In genomic region chr16:19945934-19946333, GRCh38 we compare ENCODE assay signal across 37 cellular contexts.
"Had no signal": no experiment of that assay in that cellular context is flagged by ENCODE, and none has a peak within 500 bp of the region (broad histone marks: within the 10 kb centered on the region; RNA-seq: fewer than 3 reads in every experiment).

No MANE protein-coding gene starts in this region.

- H3K9me3 Mint-ChIP-seq: activated B cell treated with CpG ODN at 0.5 μM for 24 hours; activated CD4-positive, alpha-beta memory T cell treated with anti-CD3 and anti-CD28 coated beads for 36 hours; activated CD4-positive, alpha-beta T cell treated with anti-CD3 and anti-CD28 coated beads, Interleukin-2, amount 10 ng/mL, durations not matched to agents 24 days and 14 days; activated CD8-positive, alpha-beta T cell treated with anti-CD3 and anti-CD28 coated beads for 36 hours; activated naive CD4-positive, alpha-beta T cell treated with anti-CD3 and anti-CD28 coated beads for 36 hours; activated naive CD4-positive, alpha-beta T cell treated with anti-CD3 and anti-CD28 coated beads, Interleukin-2, amount 50 U/mL, for 72 hours; activated naive CD8-positive, alpha-beta T cell treated with anti-CD3 and anti-CD28 coated beads for 36 hours; activated T-cell treated with anti-CD3 and anti-CD28 coated beads, Interleukin-2, amount 50 U/mL, for 4 hours; activated T-cell treated with anti-CD3 and anti-CD28 coated beads, Interleukin-2, amount 50 U/mL, for 72 hours; activated T-helper 1 cell treated with anti-CD3 and anti-CD28 coated beads, Interleukin-12 subunit alpha, Interleukin-12 subunit beta, Interleukin-2, Interleukin-4 antibody, amounts not matched to agents 30 ng/mL and 10 ng/mL and 1 ng/mL, durations not matched to agents 14 hours and 24 hours and 36 hours; activated T-helper 17 cell treated with anti-CD3 and anti-CD28 coated beads, Interleukin-2, amount 50 U/mL, for 72 hours; T-helper 1 cell treated with Interleukin-12 subunit alpha and Interleukin-12 subunit beta and Interleukin-4 antibody, amounts not matched to agents 30 μg/mL and 1 μg/mL, for 36 hours; T-helper 2 cell treated with Interferon-gamma antibody and Interleukin-4, amounts not matched to agents 5 μg/mL and 100 μg/mL, for 36 hours had no signal

- H3K36me3 Mint-ChIP-seq: activated CD4-positive, alpha-beta memory T cell treated with anti-CD3 and anti-CD28 coated beads for 36 hours; activated naive CD4-positive, alpha-beta T cell treated with anti-CD3 and anti-CD28 coated beads, Interleukin-2, amount 50 U/mL, for 72 hours; activated naive CD8-positive, alpha-beta T cell treated with anti-CD3 and anti-CD28 coated beads for 36 hours had no signal

- H3K9me3 ChIP-seq: adrenal gland, body of pancreas, breast epithelium had no signal

- DNase-seq: activated B cell treated with CpG ODN at 0.5 μM for 24 hours; activated CD4-positive, alpha-beta memory T cell treated with anti-CD3 and anti-CD28 coated beads for 36 hours; activated CD4-positive, alpha-beta T cell treated with anti-CD3 and anti-CD28 coated beads for 4 hours; activated CD4-positive, alpha-beta T cell treated with anti-CD3 and anti-CD28 coated beads, Interleukin-2, amount 10 ng/mL, durations not matched to agents 24 days and 14 days; activated CD4-positive, alpha-beta T cell treated with anti-CD3 and anti-CD28 coated beads, Interleukin-2, amount 50 U/mL, for 1 hour; activated CD4-positive, alpha-beta T cell treated with anti-CD3 and anti-CD28 coated beads, Interleukin-2, amount 50 U/mL, for 4 hours; activated CD4-positive, CD25-positive, alpha-beta regulatory T cell treated with anti-CD3 and anti-CD28 coated beads, Interleukin-2, amount 50 U/mL, for 72 hours; activated CD8-positive, alpha-beta memory T cell treated with anti-CD3 and anti-CD28 coated beads, Interleukin-2, amount 50 U/mL, for 4 hours; activated CD8-positive, alpha-beta T cell treated with anti-CD3 and anti-CD28 coated beads for 36 hours; activated effector memory CD4-positive, alpha-beta T cell treated with anti-CD3 and anti-CD28 coated beads, Interleukin-2, amount 50 U/mL, for 16 hours; activated gamma-delta T cell treated with Interleukin-2 at 50 U/mL for 16 hours; activated naive CD4-positive, alpha-beta T cell; activated naive CD4-positive, alpha-beta T cell treated with anti-CD3 and anti-CD28 coated beads for 36 hours; activated naive CD4-positive, alpha-beta T cell treated with anti-CD3 and anti-CD28 coated beads, Interleukin-2, amount 50 U/mL, for 16 hours; activated naive CD8-positive, alpha-beta T cell treated with anti-CD3 and anti-CD28 coated beads for 36 hours; activated T-cell treated with anti-CD3 and anti-CD28 coated beads for 4 hours; activated T-cell treated with anti-CD3 and anti-CD28 coated beads, Interleukin-2, amount 50 U/mL, for 1 hour; activated T-cell treated with anti-CD3 and anti-CD28 coated beads, Interleukin-2, amount 50 U/mL, for 4 hours; activated T-cell treated with anti-CD3 and anti-CD28 coated beads, Interleukin-2, amount 50 U/mL, for 72 hours; adrenal gland; amniotic stem cell; aorta; body of pancreas; brain microvascular endothelial cell; central memory CD4-positive, alpha-beta T cell; T-helper 1 cell; T-helper 2 cell; T-helper 9 cell had no signal

- H3K27ac ChIP-seq: adrenal gland, body of pancreas, brain microvascular endothelial cell, breast epithelium, VCaP had no signal

- FAIRE-seq: astrocyte, TTC549 had no signal

- H3K27ac Mint-ChIP-seq: activated B cell treated with CpG ODN at 0.5 μM for 24 hours; activated CD4-positive, alpha-beta memory T cell treated with anti-CD3 and anti-CD28 coated beads for 36 hours; activated CD4-positive, alpha-beta T cell treated with anti-CD3 and anti-CD28 coated beads, Interleukin-2, amount 10 ng/mL, durations not matched to agents 24 days and 14 days; activated CD8-positive, alpha-beta T cell treated with anti-CD3 and anti-CD28 coated beads for 36 hours; activated naive CD4-positive, alpha-beta T cell treated with anti-CD3 and anti-CD28 coated beads for 36 hours; activated naive CD4-positive, alpha-beta T cell treated with anti-CD3 and anti-CD28 coated beads, Interleukin-2, amount 50 U/mL, for 72 hours; activated naive CD8-positive, alpha-beta T cell treated with anti-CD3 and anti-CD28 coated beads for 36 hours; activated T-cell treated with anti-CD3 and anti-CD28 coated beads, Interleukin-2, amount 50 U/mL, for 72 hours; activated T-helper 1 cell treated with anti-CD3 and anti-CD28 coated beads, Interleukin-12 subunit alpha, Interleukin-12 subunit beta, Interleukin-2, Interleukin-4 antibody, amounts not matched to agents 30 ng/mL and 10 ng/mL and 1 ng/mL, durations not matched to agents 14 hours and 24 hours and 36 hours; activated T-helper 17 cell treated with anti-CD3 and anti-CD28 coated beads, Interleukin-2, amount 50 U/mL, for 72 hours; T-helper 1 cell treated with Interleukin-12 subunit alpha and Interleukin-12 subunit beta and Interleukin-4 antibody, amounts not matched to agents 30 μg/mL and 1 μg/mL, for 36 hours; T-helper 2 cell treated with Interferon-gamma antibody and Interleukin-4, amounts not matched to agents 5 μg/mL and 100 μg/mL, for 36 hours had no signal

- ATAC-seq: activated CD8-positive, alpha-beta T cell treated with anti-CD3 and anti-CD28 coated beads for 36 hours; activated naive CD4-positive, alpha-beta T cell treated with anti-CD3 and anti-CD28 coated beads, Interleukin-2, amount 50 U/mL, for 72 hours; activated T-cell treated with anti-CD3 and anti-CD28 coated beads, Interleukin-2, amount 50 U/mL, for 4 hours; activated T-cell treated with anti-CD3 and anti-CD28 coated beads, Interleukin-2, amount 50 U/mL, for 72 hours; activated T-helper 17 cell treated with anti-CD3 and anti-CD28 coated beads, Interleukin-2, amount 50 U/mL, for 72 hours; body of pancreas had no signal

- H3K36me3 ChIP-seq: adrenal gland, brain microvascular endothelial cell, breast epithelium had no signal

- H3K4me1 Mint-ChIP-seq: activated B cell treated with CpG ODN at 0.5 μM for 24 hours; activated CD4-positive, alpha-beta T cell treated with anti-CD3 and anti-CD28 coated beads, Interleukin-2, amount 10 ng/mL, durations not matched to agents 24 days and 14 days; activated naive CD8-positive, alpha-beta T cell treated with anti-CD3 and anti-CD28 coated beads for 36 hours; activated T-helper 17 cell treated with anti-CD3 and anti-CD28 coated beads, Interleukin-2, amount 50 U/mL, for 72 hours had no signal

- H3K4me3 Mint-ChIP-seq: activated B cell treated with CpG ODN at 0.5 μM for 24 hours; activated CD4-positive, alpha-beta memory T cell treated with anti-CD3 and anti-CD28 coated beads for 36 hours; activated CD4-positive, alpha-beta T cell treated with anti-CD3 and anti-CD28 coated beads, Interleukin-2, amount 10 ng/mL, durations not matched to agents 24 days and 14 days; activated CD8-positive, alpha-beta T cell treated with anti-CD3 and anti-CD28 coated beads for 36 hours; activated naive CD4-positive, alpha-beta T cell treated with anti-CD3 and anti-CD28 coated beads for 36 hours; activated naive CD8-positive, alpha-beta T cell treated with anti-CD3 and anti-CD28 coated beads for 36 hours; activated T-cell treated with anti-CD3 and anti-CD28 coated beads, Interleukin-2, amount 50 U/mL, for 4 hours; activated T-cell treated with anti-CD3 and anti-CD28 coated beads, Interleukin-2, amount 50 U/mL, for 72 hours; activated T-helper 1 cell treated with anti-CD3 and anti-CD28 coated beads, Interleukin-12 subunit alpha, Interleukin-12 subunit beta, Interleukin-2, Interleukin-4 antibody, amounts not matched to agents 30 ng/mL and 10 ng/mL and 1 ng/mL, durations not matched to agents 14 hours and 24 hours and 36 hours; activated T-helper 17 cell treated with anti-CD3 and anti-CD28 coated beads, Interleukin-2, amount 50 U/mL, for 72 hours; T-helper 1 cell treated with Interleukin-12 subunit alpha and Interleukin-12 subunit beta and Interleukin-4 antibody, amounts not matched to agents 30 μg/mL and 1 μg/mL, for 36 hours; T-helper 2 cell treated with Interferon-gamma antibody and Interleukin-4, amounts not matched to agents 5 μg/mL and 100 μg/mL, for 36 hours had no signal

- H3K4me1 ChIP-seq: adrenal gland, body of pancreas, breast epithelium had no signal

- H3K27me3 ChIP-seq: adrenal gland, body of pancreas, brain microvascular endothelial cell, breast epithelium had no signal

- H3K4me3 ChIP-seq: adrenal gland, body of pancreas, breast epithelium had no signal
